22 cellular contexts compared by ENCODE assay signal in the genomic region with DNA sequence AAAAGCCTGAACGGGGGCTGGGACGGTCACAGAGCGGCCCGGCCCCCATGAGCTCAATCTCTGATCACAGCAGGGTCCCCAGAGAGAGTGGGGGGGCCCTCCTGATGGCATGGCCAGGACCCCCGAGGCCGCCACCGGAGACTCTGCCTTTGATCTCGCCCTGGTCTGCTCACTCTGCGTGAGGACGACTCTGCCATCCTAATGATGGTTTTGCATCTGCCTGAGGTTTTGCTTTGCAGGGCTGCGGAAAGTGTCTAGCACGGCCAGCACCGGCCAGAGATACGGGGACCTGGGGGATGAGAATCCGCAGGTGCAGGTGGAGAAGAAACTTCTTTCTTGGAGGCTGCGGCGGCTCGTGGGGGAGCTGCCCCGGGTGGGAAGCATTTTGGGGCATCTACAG.
A peak's percentile ranks its signal among the peaks of the same experiment; 100 is the strongest.
DNase-seq lines count a peak whose midpoint lies in the region; TF ChIP-seq lines count a peak whose summit lies in the region.
"Had no signal": no experiment of that assay in that cellular context is flagged by ENCODE, and none has a peak within 500 bp of the region (broad histone marks: within the 10 kb centered on the region; RNA-seq: fewer than 3 reads in every experiment).

No MANE protein-coding gene starts in this region.

- no peak overlapping the region for H3K9ac ChIP-seq in neural progenitor cell
- H3K9ac ChIP-seq: BLaER1 had no signal

- no peaks in the 10 kb centered on the region for H3F3A ChIP-seq in neural progenitor cell (ENCODE audit: low read depth)

- H3K4me1 Mint-ChIP-seq in neural progenitor cell, result peaks cover 10% of the 10 kb centered on the region
- H3K4me1 Mint-ChIP-seq: B cell; CD8-positive, alpha-beta memory T cell; GM23338 had no signal

- WGBS in stomach, 5 donors, result 57 to 60% (median 60%) methylated on average over 19 of the region's 19 CpGs

- H3K79me2 ChIP-seq in neural progenitor cell (ENCODE audit: low read depth), result no peaks in the 10 kb centered on the region

- H3K36me3 ChIP-seq in neural progenitor cell (no peaks in the 10 kb centered on the region), stomach (no peaks in the 10 kb centered on the region)
- H3K36me3 ChIP-seq: BLaER1, HAP-1 had no signal

- DNase-seq in coronary artery (ENCODE audit: low spot score) (peak; percentile 63), islet precursor cell (peak; percentile 39), neural progenitor cell (ENCODE audit: low spot score) (no peak), retina (peak; percentile 51), NCI-H2029 treated with DMSO at 0.1 percent for 48 hours (lab: John Stamatoyannopoulos, UW) (no peak), SHP77 (lab: John Stamatoyannopoulos, UW) (no peak), stomach (no peak), cerebellum (ENCODE audit: low spot score) (no peak)
- DNase-seq: CD4-positive, alpha-beta T cell; CD8-positive, alpha-beta memory T cell; DMS 273 treated with DMSO at 0.1 percent for 48 hours; DMS79; EL; GDM1; HFFc6 had no signal

- H3K4me2 ChIP-seq in neural progenitor cell, result no peak overlapping the region
- H3K4me2 ChIP-seq: BLaER1, GM23338 had no signal

- no peak for TF ChIP-seq POLR2A in stomach (IDR thresholded peaks at IDR 0.05)

- TF ChIP-seq CTCF in coronary artery (IDR thresholded peaks at IDR 0.05) (no peak), neural progenitor cell (IDR thresholded peaks at IDR 0.05) (no peak), stomach (IDR thresholded peaks at IDR 0.05) (no peak)

- intact Hi-C loops in stomach (cut with DNase I; ENCODE audit: low total_unique reads), result no loop called here

- no peak overlapping the region for H3K4me3 Mint-ChIP-seq in neural progenitor cell
- H3K4me3 Mint-ChIP-seq: B cell; CD4-positive, alpha-beta T cell; CD8-positive, alpha-beta memory T cell; GM23338; HFFc6 had no signal

- H3K27ac ChIP-seq in coronary artery, result no peak overlapping the region
- H3K27ac ChIP-seq in neural progenitor cell, result no peak overlapping the region
- H3K27ac ChIP-seq in stomach, result no peak overlapping the region
- H3K27ac ChIP-seq: 22Rv1, BLaER1, C4-2B had no signal

- H3K4me3 ChIP-seq in coronary artery, result no peak overlapping the region
- no peak overlapping the region for H3K4me3 ChIP-seq in neural progenitor cell
- H3K4me3 ChIP-seq in stomach, result no peak overlapping the region
- H3K4me3 ChIP-seq: BLaER1, GM12878, GM23338, HAP-1 had no signal

- H3K9me3 ChIP-seq in neural progenitor cell (ENCODE audit: low read depth) (no peaks in the 10 kb centered on the region), stomach (peaks cover 0 to 31% (median 8%) of the 10 kb centered on the region in 4 donors)
- H3K9me3 ChIP-seq: BLaER1, HAP-1 had no signal

- no peaks in the 10 kb centered on the region for H3K9me3 Mint-ChIP-seq in neural progenitor cell
- H3K9me3 Mint-ChIP-seq: CD4-positive, alpha-beta T cell; HFFc6 had no signal

- H3K27me3 ChIP-seq in neural progenitor cell (no peaks in the 10 kb centered on the region), stomach (no peaks in the 10 kb centered on the region)

- H3K27ac Mint-ChIP-seq in neural progenitor cell, result no peak overlapping the region
- H3K27ac Mint-ChIP-seq: B cell; CD4-positive, alpha-beta T cell; CD8-positive, alpha-beta memory T cell; GM23338; HFFc6 had no signal

- no peaks in the 10 kb centered on the region for H4K20me1 ChIP-seq in neural progenitor cell (ENCODE audit: low read depth)
- H4K20me1 ChIP-seq: BLaER1 had no signal

- H3K36me3 Mint-ChIP-seq in neural progenitor cell, result no peaks in the 10 kb centered on the region
- H3K36me3 Mint-ChIP-seq: CD8-positive, alpha-beta memory T cell had no signal

- peak overlapping the region; percentile 17 for H2AFZ ChIP-seq in neural progenitor cell (replicated peaks)
- H2AFZ ChIP-seq: GM23338 had no signal

- no peak for TF ChIP-seq EP300 in stomach (IDR thresholded peaks at IDR 0.05)

- H3K27me3 Mint-ChIP-seq in neural progenitor cell (ENCODE audit: insufficient read depth, low read depth), result no peaks in the 10 kb centered on the region
- H3K27me3 Mint-ChIP-seq: B cell had no signal

- H3K4me1 ChIP-seq in neural progenitor cell (no peaks in the 10 kb centered on the region), stomach (no peaks in the 10 kb centered on the region)
- H3K4me1 ChIP-seq: BLaER1, HAP-1 had no signal

Comparison
In these comparisons a context has a peak if more than half of its experiments do, and no peak if none do; other contexts are left out.
1. DNase-seq: peak in coronary artery (single experiment), islet precursor cell (single experiment) and retina (single experiment); none in neural progenitor cell (single experiment), NCI-H2029 treated with DMSO at 0.1 percent for 48 hours (single experiment), SHP77 (0 of 2), stomach (single experiment) and cerebellum (single experiment).